7 cellular contexts compared by ENCODE assay signal in the genomic region with DNA sequence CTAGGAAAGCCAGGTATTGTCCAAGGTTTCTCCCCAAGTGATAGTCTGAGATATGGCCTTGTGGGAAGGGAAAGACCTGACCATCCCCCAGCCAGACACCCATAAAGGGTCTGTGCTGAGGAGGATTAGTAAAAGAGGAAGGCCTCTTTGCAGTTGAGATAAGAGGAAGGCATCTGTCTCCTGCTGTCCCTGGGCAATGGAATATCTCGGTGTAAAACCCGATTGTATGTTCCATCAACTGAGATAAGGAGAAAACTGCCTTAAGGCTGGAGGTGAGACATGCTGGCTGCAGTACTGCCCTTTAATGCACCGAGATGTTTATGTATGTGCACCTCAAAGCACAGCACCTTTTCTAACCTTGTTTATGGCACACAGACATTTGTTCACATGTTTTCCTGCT.
A peak's percentile ranks its signal among the peaks of the same experiment; 100 is the strongest.
DNase-seq lines count a peak whose midpoint lies in the region; TF ChIP-seq lines count a peak whose summit lies in the region.
"Not testable (repeated sequence)": the region's sequence is repeated elsewhere in the genome, so short reads cannot be mapped to it uniquely, and the experiment has no call there.

No MANE protein-coding gene starts in this region.

- not testable (repeated sequence) for TF ChIP-seq EP300 in SK-N-SH (IDR thresholded peaks at IDR 0.05; ENCODE audit: borderline replicate concordance in 1 of 2, low read depth in 1 of 2, low read length in 1 of 2)

- not testable (repeated sequence) for H3K36me3 Mint-ChIP-seq in endodermal cell (ENCODE audit: low read depth)

- not testable (repeated sequence) for H3K23ac ChIP-seq in mesendoderm (ENCODE audit: low read length)

- H2AK5ac ChIP-seq in mesendoderm (ENCODE audit: low read length): not testable (repeated sequence)

- not testable (repeated sequence) for H3F3A ChIP-seq in SK-N-SH (replicated peaks; ENCODE audit: insufficient read depth)

- CTCF ChIA-PET in SK-N-SH (lab: Yijun Ruan, JAX): not testable (repeated sequence)

- H3K79me2 ChIP-seq in Karpas-422 (ENCODE audit: low read length); SK-N-SH (ENCODE audit: insufficient read depth); hepatocyte; mesendoderm (ENCODE audit: control insufficient read depth, insufficient read depth, low read length): not testable (repeated sequence)

- H3K79me1 ChIP-seq in mesendoderm (ENCODE audit: low read length): not testable (repeated sequence)

- not testable (repeated sequence) for H3K27me3 ChIP-seq in Karpas-422 (ENCODE audit: low read length); SK-N-SH (ENCODE audit: insufficient read depth); WERI-Rb-1 (ENCODE audit: insufficient read depth, low read depth, severe bottlenecking); endodermal cell (ENCODE audit: control insufficient read depth, insufficient read depth, low read length, poor library complexity, severe bottlenecking); hepatocyte; mesendoderm (ENCODE audit: insufficient read depth, low read length, poor library complexity)

- H2BK15ac ChIP-seq in mesendoderm (replicated peaks; ENCODE audit: low read depth): not testable (repeated sequence)

- not testable (repeated sequence) for H3K9me3 ChIP-seq in Karpas-422 (ENCODE audit: low read length); SK-N-SH; WERI-Rb-1 (ENCODE audit: severe bottlenecking); endodermal cell (ENCODE audit: control insufficient read depth, low read length); hepatocyte (ENCODE audit: low read depth)

- H4K5ac ChIP-seq in mesendoderm (ENCODE audit: low read length): not testable (repeated sequence)

- not testable (repeated sequence) for H4K20me1 ChIP-seq in Karpas-422 (ENCODE audit: insufficient read depth, low read depth, low read length); SK-N-SH (ENCODE audit: insufficient read depth); hepatocyte (ENCODE audit: insufficient read depth, poor library complexity, severe bottlenecking)

- POLR2A ChIA-PET in SK-N-SH (lab: Yijun Ruan, JAX): not testable (repeated sequence)

- H3K4me3 Mint-ChIP-seq in endodermal cell: not testable (repeated sequence)

- not testable (repeated sequence) for H3K9me2 ChIP-seq in Karpas-422 (replicated peaks; ENCODE audit: insufficient read depth, low read length); SK-N-SH; hepatocyte (replicated peaks; ENCODE audit: insufficient read depth)

- not testable (repeated sequence) for H3K4me1 ChIP-seq in Karpas-422 (ENCODE audit: low read length); SK-N-SH (ENCODE audit: control insufficient read depth in 1 of 2, insufficient read depth in 2 of 2, low read depth in 1 of 2, low read length in 1 of 2); endodermal cell (ENCODE audit: control insufficient read depth, insufficient read depth, low read length); hepatocyte (ENCODE audit: insufficient read depth); mesendoderm (ENCODE audit: control insufficient read depth, low read depth, low read length)

- H2AFZ ChIP-seq in Karpas-422 (ENCODE audit: low read length); SK-N-SH (ENCODE audit: low read depth); hepatocyte: not testable (repeated sequence)

- not testable (repeated sequence) for H3K9me3 Mint-ChIP-seq in endodermal cell

- H3K27ac Mint-ChIP-seq in endodermal cell: not testable (repeated sequence)

- not testable (repeated sequence) for H3K4me1 Mint-ChIP-seq in endodermal cell

- H3K4ac ChIP-seq in mesendoderm (ENCODE audit: low read depth, low read length): not testable (repeated sequence)

- H3K56ac ChIP-seq in mesendoderm (ENCODE audit: low read length): not testable (repeated sequence)

- H3K9ac ChIP-seq in Karpas-422 (ENCODE audit: low read length); SK-N-SH; endodermal cell (ENCODE audit: extremely low read depth, low read length, poor library complexity, severe bottlenecking); mesendoderm (ENCODE audit: low read length): not testable (repeated sequence)

- WGBS in SK-N-SH (ENCODE audit: low lambda C conversion rate): 12% methylated on average over 3 of the region's 3 CpGs
- WGBS in endodermal cell (ENCODE audit: insufficient coverage in 1 of 2, insufficient read length in 1 of 2), 2 experiments: 39% methylated on average over 2 of the region's 3 CpGs; no CpG with 5 or more reads in 1 of the 2 experiments
- 27% methylated on average over 3 of the region's 3 CpGs for WGBS in hepatocyte (ENCODE audit: low lambda C conversion rate, missing lambda C conversion rate)
- no CpG with 5 or more reads among the region's 3 CpGs for WGBS in mesendoderm (ENCODE audit: extremely low coverage, insufficient coverage, low lambda C conversion rate)

- not testable (repeated sequence) for H3K36me3 ChIP-seq in Karpas-422 (ENCODE audit: insufficient read depth, low read length); SK-N-SH (replicated peaks in 1 of 2; ENCODE audit: control insufficient read depth in 1 of 2, insufficient read depth in 2 of 2, low read length in 1 of 2); WERI-Rb-1; endodermal cell (ENCODE audit: control insufficient read depth, insufficient read depth, low read length); hepatocyte (replicated peaks; ENCODE audit: insufficient read depth, low read depth); mesendoderm (ENCODE audit: control insufficient read depth, insufficient read depth, low read length)

- H3K4me2 ChIP-seq in Karpas-422 (ENCODE audit: low read depth, low read length, poor library complexity, severe bottlenecking); SK-N-SH; mesendoderm (ENCODE audit: low read length): not testable (repeated sequence)
- peak overlapping the region; percentile 13 for H3K4me2 ChIP-seq in hepatocyte

- H2BK120ac ChIP-seq in mesendoderm (ENCODE audit: low read depth, low read length): not testable (repeated sequence)

- H4K8ac ChIP-seq in mesendoderm (ENCODE audit: low read depth, low read length): not testable (repeated sequence)

- not testable (repeated sequence) for H2BK5ac ChIP-seq in mesendoderm (ENCODE audit: low read length)

- not testable (repeated sequence) for TF ChIP-seq RAD21 in SK-N-SH (IDR thresholded peaks at IDR 0.05; ENCODE audit: low read length)

- peaks cover 19% of the 10 kb centered on the region for H3K27me3 Mint-ChIP-seq in endodermal cell (ENCODE audit: insufficient read depth)

- DNase-seq in CMK (ENCODE audit: low read depth) (peak; percentile 42), Karpas-422 (peak; percentile 31), WERI-Rb-1 (peak; percentile 9), endodermal cell (peak; percentile 51), mesendoderm (peak; percentile 57)
- not testable (repeated sequence) for DNase-seq in SK-N-SH; hepatocyte (ENCODE audit: low spot score)

- H3K18ac ChIP-seq in mesendoderm (ENCODE audit: low read length): not testable (repeated sequence)

- H3K4me3 ChIP-seq in Karpas-422 (ENCODE audit: low read length); SK-N-SH (ENCODE audit: low read depth in 2 of 2, low read length in 1 of 2); WERI-Rb-1 (ENCODE audit: low read depth, low read length); endodermal cell (ENCODE audit: low read length); hepatocyte; mesendoderm (ENCODE audit: low read length): not testable (repeated sequence)

- not testable (repeated sequence) for H3K27ac ChIP-seq in Karpas-422 (ENCODE audit: low read length); SK-N-SH (ENCODE audit: low read depth in 2 of 2, low read length in 1 of 2); endodermal cell (ENCODE audit: low read depth, low read length); mesendoderm (ENCODE audit: low read depth, low read length)
- H3K27ac ChIP-seq in WERI-Rb-1: peak overlapping the region; percentile 58; the same call in 1 of the 2 replicates
- H3K27ac ChIP-seq in hepatocyte: peak overlapping the region; percentile 49

- TF ChIP-seq CTCF in SK-N-SH (IDR thresholded peaks at IDR 0.05); WERI-Rb-1 (IDR thresholded peaks at IDR 0.05; ENCODE audit: low read depth, low read length); endodermal cell (conservative IDR thresholded peaks at IDR 0.05); hepatocyte (IDR thresholded peaks at IDR 0.05; ENCODE audit: poor library complexity): not testable (repeated sequence)

TF ChIP-seq in SK-N-SH, 30 proteins besides CTCF, POLR2A, EP300 and RAD21:
- peak; percentile 30; the same call in 1 of the 2 replicates for TF ChIP-seq GATA2 (CRISPR knock-in tag; IDR thresholded peaks at IDR 0.05)
